21 cellular contexts compared by ENCODE assay signal in the genomic region with DNA sequence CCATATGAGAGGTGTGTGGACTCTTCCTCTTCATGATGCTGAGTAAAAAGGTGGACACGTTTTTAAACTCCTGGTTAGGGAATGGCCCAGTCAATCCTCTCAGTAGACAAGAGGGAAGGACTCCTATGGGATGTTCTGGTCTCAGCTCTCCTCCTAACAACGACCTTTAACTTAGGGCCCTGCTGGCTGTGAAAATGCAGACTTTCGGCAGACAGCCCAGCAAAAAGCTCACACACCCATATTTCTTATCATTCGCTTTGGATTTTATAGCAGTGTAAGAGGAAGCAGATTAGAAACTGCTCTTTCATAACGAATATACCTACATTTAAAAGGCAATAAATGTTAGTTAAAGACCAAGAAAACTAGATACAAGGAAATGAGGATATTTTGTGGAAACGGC.
"Had no signal": no experiment of that assay in that cellular context is flagged by ENCODE, and none has a peak within 500 bp of the region (broad histone marks: within the 10 kb centered on the region; RNA-seq: fewer than 3 reads in every experiment).

No MANE protein-coding gene starts in this region.

- H3K27me3 ChIP-seq: brain microvascular endothelial cell, cardiac muscle cell had no signal

- ATAC-seq: activated CD4-positive, CD25-positive, alpha-beta regulatory T cell treated with anti-CD3 and anti-CD28 coated beads, Interleukin-2, amount 50 U/mL, for 24 hours; activated CD8-positive, alpha-beta T cell treated with anti-CD3 and anti-CD28 coated beads for 36 hours; activated T-cell treated with anti-CD3 and anti-CD28 coated beads, Interleukin-2, amount 50 U/mL, for 72 hours; T-helper 17 cell had no signal

- H3K27ac ChIP-seq: brain microvascular endothelial cell, cardiac muscle cell, KMS-11, PC-9 had no signal

- H3K4me3 ChIP-seq: cardiac muscle cell, PC-9 had no signal

- DNase-seq: activated CD4-positive, alpha-beta T cell treated with anti-CD3 and anti-CD28 coated beads for 4 hours; activated CD8-positive, alpha-beta memory T cell treated with anti-CD3 and anti-CD28 coated beads, Interleukin-2, amount 50 U/mL, for 4 hours; activated CD8-positive, alpha-beta T cell treated with anti-CD3 and anti-CD28 coated beads for 36 hours; activated gamma-delta T cell treated with Interleukin-2 at 50 U/mL for 16 hours; activated naive CD4-positive, alpha-beta T cell treated with anti-CD3 and anti-CD28 coated beads, Interleukin-2, amount 10 ng/mL, durations not matched to agents 7 days and 5 days; activated naive CD8-positive, alpha-beta T cell treated with anti-CD3 and anti-CD28 coated beads for 36 hours; activated T-cell treated with anti-CD3 and anti-CD28 coated beads, Interleukin-2, amount 50 U/mL, for 72 hours; brain microvascular endothelial cell; MM.1S; NCI-H1105; NCI-H1436 treated with DMSO at 0.1 percent for 48 hours; NCI-H187; NCI-H2081; NCI-H510A treated with DMSO at 0.1 percent for 48 hours; PC-9; SHP77 treated with DMSO at 0.1 percent for 48 hours; T-helper 17 cell; T-helper 9 cell had no signal

- H3K36me3 ChIP-seq: brain microvascular endothelial cell, cardiac muscle cell had no signal
